Comparison of ENCODE assay signal across 15 cellular contexts in genomic region chr2:55824554-55825096, GRCh38.
DNase-seq lines count a peak whose midpoint lies in the region; ATAC-seq, FAIRE-seq and TF ChIP-seq lines count a peak whose summit lies in the region.
"Had no signal": no experiment of that assay in that cellular context is flagged by ENCODE, and none has a peak within 500 bp of the region (broad histone marks: within the 10 kb centered on the region; RNA-seq: fewer than 3 reads in every experiment).

No MANE protein-coding gene starts in this region.

- no peak overlapping the region for H3K4me3 Mint-ChIP-seq in stimulated activated naive CD8-positive, alpha-beta T cell treated with anti-CD3 and anti-CD28 coated beads, Interleukin-15, amount 100 ng/mL, for 72 hours
- H3K4me3 Mint-ChIP-seq: CD8-positive, alpha-beta memory T cell; HFFc6 had no signal

- ATAC-seq in stimulated activated naive CD8-positive, alpha-beta T cell treated with anti-CD3 and anti-CD28 coated beads, Interleukin-15, amount 100 ng/mL, for 72 hours = peak; percentile 31
- no peak for ATAC-seq in stimulated activated naive CD8-positive, alpha-beta T cell treated with anti-CD3 and anti-CD28 coated beads, Interleukin-15, Interleukin-2, amounts not matched to agents 100 U/mL and 50 U/mL, for 24 hours
- ATAC-seq in HepG2 (peak; percentile 87), HG03097 (IDR thresholded peaks at IDR 0.05; ENCODE audit: low FRiP score, unreplicated experiment) (no peak)

- no peak for FAIRE-seq in HepG2 (lab: Jason Lieb, UNC)
- FAIRE-seq: GM19239 had no signal

- H3K4me2 ChIP-seq in HepG2 (ENCODE audit: low read depth, low read length) = no peak overlapping the region
- H3K4me2 ChIP-seq: BLaER1 had no signal

- H3K27ac Mint-ChIP-seq in stimulated activated naive CD8-positive, alpha-beta T cell treated with anti-CD3 and anti-CD28 coated beads, Interleukin-15, amount 100 ng/mL, for 72 hours = no peak overlapping the region
- H3K27ac Mint-ChIP-seq: CD8-positive, alpha-beta memory T cell; HFFc6 had no signal

- no peak for TF ChIP-seq RAD21 in HepG2 (CRISPR knock-in tag; IDR thresholded peaks at IDR 0.05)

- no peak overlapping the region for H3K27ac ChIP-seq in HepG2 (ENCODE audit: extremely low read length, insufficient read depth, low read length)
- no peak overlapping the region for H3K27ac ChIP-seq in testis

- H3K27me3 ChIP-seq in HepG2 (ENCODE audit: control insufficient read depth in 1 of 2, insufficient read depth in 2 of 2, low read length in 2 of 2) (no peaks in the 10 kb centered on the region; a peak in 2 of 5 replicates), testis (no peaks in the 10 kb centered on the region)
- H3K27me3 ChIP-seq: BLaER1 had no signal

- H3K79me2 ChIP-seq in HepG2 (ENCODE audit: insufficient read depth, low read length) = no peaks in the 10 kb centered on the region

- TF ChIP-seq EP300 in HepG2 (IDR thresholded peaks at IDR 0.05; ENCODE audit: low read depth in 2 of 2, low read length in 2 of 2) = no peak
- TF ChIP-seq EP300 in HepG2 (CRISPR knock-in tag; IDR thresholded peaks at IDR 0.05; ENCODE audit: borderline replicate concordance) = no peak

- POLR2A ChIA-PET in HepG2 (lab: Yijun Ruan, JAX) = no interaction called here

- peaks cover 0 to 8% of the 10 kb centered on the region in 2 donors for H3K9me3 Mint-ChIP-seq in stimulated activated naive CD8-positive, alpha-beta T cell treated with anti-CD3 and anti-CD28 coated beads, Interleukin-15, amount 100 ng/mL, for 72 hours
- H3K9me3 Mint-ChIP-seq: HFFc6 had no signal

- no peak for TF ChIP-seq POLR2A in HepG2 (IDR thresholded peaks at IDR 0.05; ENCODE audit: insufficient read depth in 1 of 2, low read depth in 2 of 2, low read length in 2 of 2)
- no peak for TF ChIP-seq POLR2A in testis (IDR thresholded peaks at IDR 0.05)

- TF ChIP-seq CTCF in HepG2 (CRISPR knock-in tag; IDR thresholded peaks at IDR 0.05) = no peak
- TF ChIP-seq CTCF in testis (IDR thresholded peaks at IDR 0.05) = no peak

- 53% methylated on average over 9 of the region's 14 CpGs for WGBS in HepG2 (ENCODE audit: low lambda C conversion rate)
- WGBS in testis, 2 donors = 62 to 78% methylated on average over 3 to 14 of the region's 14 CpGs

- no peaks in the 10 kb centered on the region for H3K4me1 ChIP-seq in HepG2 (ENCODE audit: insufficient read depth, low read length)
- no peaks in the 10 kb centered on the region for H3K4me1 ChIP-seq in testis
- H3K4me1 ChIP-seq: BLaER1, Caco-2 had no signal

- CTCF ChIA-PET in HepG2 (lab: Yijun Ruan, JAX; ENCODE audit: low intra/inter-chr PET ratio, low total read pairs) = no interaction called here

- H2AFZ ChIP-seq in HepG2 (ENCODE audit: low read length) = no peak overlapping the region

- H3K9ac ChIP-seq in HepG2 (ENCODE audit: insufficient read depth, low read depth, low read length) = no peak overlapping the region
- H3K9ac ChIP-seq: BLaER1 had no signal

- intact Hi-C loops in HepG2 (cut with micrococcal nuclease; ENCODE audit: unreplicated experiment) = no loop called here
- intact Hi-C loops in testis (cut with DNase I; ENCODE audit: low total_unique reads) = no loop called here

- H3K27me3 Mint-ChIP-seq in stimulated activated naive CD8-positive, alpha-beta T cell treated with anti-CD3 and anti-CD28 coated beads, Interleukin-15, amount 100 ng/mL, for 72 hours = no peaks in the 10 kb centered on the region

- BruUV-seq in HepG2 (replicated peaks; lab: Mats Ljungman, UMichigan) = no TSS peak

- no peaks in the 10 kb centered on the region for H3K9me3 ChIP-seq in HepG2 (ENCODE audit: low read length)
- no peaks in the 10 kb centered on the region for H3K9me3 ChIP-seq in testis
- H3K9me3 ChIP-seq: Caco-2 had no signal

- H4K20me1 ChIP-seq in HepG2 (ENCODE audit: insufficient read depth, low read length) = no peaks in the 10 kb centered on the region
- H4K20me1 ChIP-seq: BLaER1 had no signal

- no peak for DNase-seq in stimulated activated naive CD8-positive, alpha-beta T cell treated with anti-CD3 and anti-CD28 coated beads, Interleukin-15, amount 100 ng/mL, for 72 hours
- DNase-seq in stimulated activated naive CD8-positive, alpha-beta T cell treated with anti-CD3 and anti-CD28 coated beads, Interleukin-15, Interleukin-2, amounts not matched to agents 100 U/mL and 50 U/mL, for 24 hours = no peak
- no peak for DNase-seq in HepG2 (ENCODE audit: low spot score)
- DNase-seq in testis = peak; percentile 22
- no peak for DNase-seq in OCI-M1 (lab: John Stamatoyannopoulos, UW)
- DNase-seq in T1000 (lab: John Stamatoyannopoulos, UW) = no peak
- DNase-seq: Caco-2; CD8-positive, alpha-beta memory T cell; GF-D8; HCEC 1CT; HFFc6; IMR-90 had no signal

- H3K4me3 ChIP-seq in HepG2 (replicated peaks in 1 of 3; ENCODE audit: insufficient read depth in 1 of 3, low read depth in 2 of 3, low read length in 3 of 3) = no peak overlapping the region
- H3K4me3 ChIP-seq in testis = peak overlapping the region; percentile 29 to 47
- H3K4me3 ChIP-seq: BLaER1 had no signal

- H3K36me3 ChIP-seq in HepG2 (replicated peaks in 1 of 2; ENCODE audit: control insufficient read depth in 1 of 2, insufficient read depth in 2 of 2, low read length in 2 of 2) (no peaks in the 10 kb centered on the region), testis (ENCODE audit: low read depth, missing control alignments) (no peaks in the 10 kb centered on the region)
- H3K36me3 ChIP-seq: BLaER1 had no signal

- in situ Hi-C loops in HepG2 (cut with HindIII; ENCODE audit: extremely low pct_ligation_motif_present, low pct_unique_long_range_greater_than_20kb) = no loop called here

- H3K4me1 Mint-ChIP-seq in stimulated activated naive CD8-positive, alpha-beta T cell treated with anti-CD3 and anti-CD28 coated beads, Interleukin-15, amount 100 ng/mL, for 72 hours = no peaks in the 10 kb centered on the region
- H3K4me1 Mint-ChIP-seq: CD8-positive, alpha-beta memory T cell had no signal

TF ChIP-seq in HepG2, 621 proteins besides CTCF, POLR2A, EP300 and RAD21 (continues in another document):
- no peak for TF ChIP-seq ZNF230 (CRISPR knock-in tag; IDR thresholded peaks at IDR 0.05)
- no peak for TF ChIP-seq SPEN (CRISPR knock-in tag; IDR thresholded peaks at IDR 0.05; ENCODE audit: low read depth)
- TF ChIP-seq RFX5 (IDR thresholded peaks at IDR 0.05; ENCODE audit: low read depth, low read length) = no peak
- no peak for TF ChIP-seq ZHX1 (CRISPR knock-in tag; IDR thresholded peaks at IDR 0.05; ENCODE audit: low read depth)
- TF ChIP-seq ZBTB4 (CRISPR knock-in tag; IDR thresholded peaks at IDR 0.05; ENCODE audit: borderline replicate concordance) = no peak
- 0 out of 2 replicates have a peak, but pooled peaks have one; percentile 30 for TF ChIP-seq TAF1 (CRISPR knock-in tag; IDR thresholded peaks at IDR 0.05)

Comparison
In these comparisons a context has a peak if more than half of its experiments do, and no peak if none do; other contexts are left out.
1. ATAC-seq: peak in stimulated activated naive CD8-positive, alpha-beta T cell treated with anti-CD3 and anti-CD28 coated beads, Interleukin-15, amount 100 ng/mL, for 72 hours (single experiment) and HepG2 (single experiment); none in stimulated activated naive CD8-positive, alpha-beta T cell treated with anti-CD3 and anti-CD28 coated beads, Interleukin-15, Interleukin-2, amounts not matched to agents 100 U/mL and 50 U/mL, for 24 hours (single experiment) and HG03097 (single experiment).
2. H3K4me3 ChIP-seq: peak in testis (2 of 2); none in HepG2 (0 of 3).